In genomic region chr12:40137252-40137651, GRCh38 we compare ENCODE assay signal across 9 cellular contexts. TPM values are rescaled to one million over a fixed set of nuclear protein-coding genes. Genes with fewer than 3 reads are reported as not detected.
A peak's percentile ranks its signal among the peaks of the same experiment; 100 is the strongest.
DNase-seq lines count a peak whose midpoint lies in the region; ATAC-seq and TF ChIP-seq lines count a peak whose summit lies in the region.
"Had no signal": no experiment of that assay in that cellular context is flagged by ENCODE, and none has a peak within 500 bp of the region (broad histone marks: within the 10 kb centered on the region; RNA-seq: fewer than 3 reads in every experiment).

No MANE protein-coding gene starts in this region.

- 42 to 49% (median 48%) methylated on average over 3 of the region's 3 CpGs for WGBS in psoas muscle, 3 donors

- H3K4me3 ChIP-seq in MM.1S (ENCODE audit: low read length) (no peak overlapping the region), psoas muscle (no peak overlapping the region)

- H3K9me3 ChIP-seq in MM.1S (replicated peaks; ENCODE audit: insufficient read depth, low read length) (no peaks in the 10 kb centered on the region), psoas muscle (no peaks in the 10 kb centered on the region)

- H3K36me3 Mint-ChIP-seq in activated CD4-positive, alpha-beta memory T cell treated with anti-CD3 and anti-CD28 coated beads, Interleukin-2, amount 10 ng/mL, durations not matched to agents 7 days and 5 days (ENCODE audit: low read depth), result peaks cover 3% of the 10 kb centered on the region
- no peaks in the 10 kb centered on the region for H3K36me3 Mint-ChIP-seq in Calu3 (ENCODE audit: insufficient read depth, unreplicated experiment)
- H3K36me3 Mint-ChIP-seq: IgD-negative memory B cell had no signal

- H3K27ac ChIP-seq in MM.1S (ENCODE audit: low read length) (peak overlapping the region; percentile 24; the same call in 1 of the 2 replicates), psoas muscle (no peak overlapping the region)

- TF ChIP-seq CTCF in MM.1S (IDR thresholded peaks at IDR 0.05; ENCODE audit: low read length) (no peak), Calu3 (IDR thresholded peaks at IDR 0.05; ENCODE audit: unreplicated experiment) (no peak), psoas muscle (IDR thresholded peaks at IDR 0.05) (no peak), GM13977 (IDR thresholded peaks at IDR 0.05; ENCODE audit: extremely low read depth, insufficient read depth, missing control alignments) (no peak)

- no TSS peak for BruUV-seq in Calu3 (replicated peaks; lab: Mats Ljungman, UMichigan)

- CTCF ChIA-PET in activated CD4-positive, alpha-beta memory T cell treated with anti-CD3 and anti-CD28 coated beads, Interleukin-2, amount 10 ng/mL, durations not matched to agents 7 days and 5 days (lab: Charles Lee), result no interaction called here
- CTCF ChIA-PET in Calu3 (lab: Charles Lee), result no interaction called here

- intact Hi-C loops in Calu3 (cut with micrococcal nuclease; ENCODE audit: unreplicated experiment) (no loop called here), psoas muscle (cut with DNase I) (no loop called here)

- no peak overlapping the region for H3K27ac Mint-ChIP-seq in activated CD4-positive, alpha-beta memory T cell treated with anti-CD3 and anti-CD28 coated beads, Interleukin-2, amount 10 ng/mL, durations not matched to agents 7 days and 5 days
- no peak overlapping the region for H3K27ac Mint-ChIP-seq in Calu3 (ENCODE audit: unreplicated experiment)

- H3F3A ChIP-seq in MM.1S (ENCODE audit: insufficient read depth, low read length), result no peaks in the 10 kb centered on the region

- DNase-seq in MM.1S, result peak; percentile 81
- peak; percentile 9 for DNase-seq in kidney tubule cell (ENCODE audit: low spot score)
- DNase-seq in activated CD4-positive, alpha-beta memory T cell treated with anti-CD3 and anti-CD28 coated beads, Interleukin-2, amount 10 ng/mL, durations not matched to agents 7 days and 5 days, result no peak
- no peak for DNase-seq in Calu3
- DNase-seq in psoas muscle, result no peak
- no peak for DNase-seq in GM13977 (ENCODE audit: low spot score)

- no peak overlapping the region for H3K9ac ChIP-seq in MM.1S (ENCODE audit: low read length)

- in situ Hi-C loops in GM13977 (cut with MboI; ENCODE audit: low pct_unique_long_range_greater_than_20kb, low sequenced_read_pairs, unreplicated experiment), result no loop called here

- H3K9me2 ChIP-seq in MM.1S (replicated peaks; ENCODE audit: insufficient read depth, low read length), result no peaks in the 10 kb centered on the region

- H4K20me1 ChIP-seq in MM.1S (ENCODE audit: insufficient read depth, low read length), result no peaks in the 10 kb centered on the region

- peaks cover 2% of the 10 kb centered on the region for H3K9me3 Mint-ChIP-seq in activated CD4-positive, alpha-beta memory T cell treated with anti-CD3 and anti-CD28 coated beads, Interleukin-2, amount 10 ng/mL, durations not matched to agents 7 days and 5 days
- no peaks in the 10 kb centered on the region for H3K9me3 Mint-ChIP-seq in Calu3 (ENCODE audit: low read depth, unreplicated experiment)
- H3K9me3 Mint-ChIP-seq: IgD-negative memory B cell had no signal

- H3K4me3 Mint-ChIP-seq in activated CD4-positive, alpha-beta memory T cell treated with anti-CD3 and anti-CD28 coated beads, Interleukin-2, amount 10 ng/mL, durations not matched to agents 7 days and 5 days, result no peak overlapping the region
- no peak overlapping the region for H3K4me3 Mint-ChIP-seq in Calu3 (ENCODE audit: low read depth, unreplicated experiment)
- H3K4me3 Mint-ChIP-seq: IgD-negative memory B cell had no signal

- H2AFZ ChIP-seq in MM.1S (ENCODE audit: low read length), result peak overlapping the region; percentile 6; the same call in 1 of the 2 replicates

- H3K4me1 ChIP-seq in MM.1S (ENCODE audit: low read length) (peaks cover 15% of the 10 kb centered on the region), psoas muscle (no peaks in the 10 kb centered on the region)

- H3K4me2 ChIP-seq in MM.1S (ENCODE audit: low read depth, low read length), result peak overlapping the region; percentile 29; the same call in 1 of the 2 replicates

- peaks cover 14% of the 10 kb centered on the region for H3K4me1 Mint-ChIP-seq in activated CD4-positive, alpha-beta memory T cell treated with anti-CD3 and anti-CD28 coated beads, Interleukin-2, amount 10 ng/mL, durations not matched to agents 7 days and 5 days
- no peaks in the 10 kb centered on the region for H3K4me1 Mint-ChIP-seq in Calu3 (ENCODE audit: low read depth, unreplicated experiment)

- no peaks in the 10 kb centered on the region for H3K79me2 ChIP-seq in MM.1S (ENCODE audit: low read length)

- peaks cover 9% of the 10 kb centered on the region for H3K27me3 Mint-ChIP-seq in activated CD4-positive, alpha-beta memory T cell treated with anti-CD3 and anti-CD28 coated beads, Interleukin-2, amount 10 ng/mL, durations not matched to agents 7 days and 5 days
- H3K27me3 Mint-ChIP-seq in Calu3 (ENCODE audit: unreplicated experiment), result no peaks in the 10 kb centered on the region
- H3K27me3 Mint-ChIP-seq: IgD-negative memory B cell had no signal

- H3K27me3 ChIP-seq in MM.1S (replicated peaks; ENCODE audit: insufficient read depth, low read length), result no peaks in the 10 kb centered on the region
- no peaks in the 10 kb centered on the region for H3K27me3 ChIP-seq in psoas muscle (ENCODE audit: insufficient read depth in 3 of 3, low read length in 2 of 3)

- POLR2A ChIA-PET in activated CD4-positive, alpha-beta memory T cell treated with anti-CD3 and anti-CD28 coated beads, Interleukin-2, amount 10 ng/mL, durations not matched to agents 7 days and 5 days (lab: Charles Lee), result no interaction called here

- ATAC-seq in GM18502 (IDR thresholded peaks at IDR 0.05; ENCODE audit: poor library complexity, unreplicated experiment) (peak; percentile 92), GM21723 (IDR thresholded peaks at IDR 0.05; ENCODE audit: unreplicated experiment) (peak; percentile 86), psoas muscle (no peak)

- H3K36me3 ChIP-seq in MM.1S (replicated peaks; ENCODE audit: insufficient read depth, low read length), result no peaks in the 10 kb centered on the region
- H3K36me3 ChIP-seq in psoas muscle (ENCODE audit: insufficient read depth in 1 of 2, low read depth in 1 of 2), result no peaks in the 10 kb centered on the region

RNA-seq across cellular contexts. Expression of gene SLC2A13, which starts 31.4 kb away (rescaled TPM):
- total RNA-seq in activated CD4-positive, alpha-beta memory T cell treated with anti-CD3 and anti-CD28 coated beads, Interleukin-2, amount 10 ng/mL, durations not matched to agents 7 days and 5 days, result 1 to 10 TPM; 3.2 to 3.4 TPM
- total RNA-seq in Calu3 (2022) (8.4 and 9.4 TPM in 2 replicates), psoas muscle (1 to 10 TPM in 3 of 4 donors, under 1 TPM in 1; 0.80 to 1.7 (median 1.6) TPM)
- polyA plus RNA-seq in psoas muscle, result under 1 TPM; 0.39 to 0.95 (median 0.81) TPM

Comparison
In these comparisons a context has a peak if more than half of its experiments do, and no peak if none do; other contexts are left out.
1. ATAC-seq: peak in GM18502 (single experiment) and GM21723 (single experiment); none in psoas muscle (0 of 4).
2. DNase-seq: peak in MM.1S (single experiment) and kidney tubule cell (single experiment); none in activated CD4-positive, alpha-beta memory T cell treated with anti-CD3 and anti-CD28 coated beads, Interleukin-2, amount 10 ng/mL, durations not matched to agents 7 days and 5 days (single experiment), Calu3 (single experiment), psoas muscle (0 of 2) and GM13977 (single experiment).